In the genomic region with DNA sequence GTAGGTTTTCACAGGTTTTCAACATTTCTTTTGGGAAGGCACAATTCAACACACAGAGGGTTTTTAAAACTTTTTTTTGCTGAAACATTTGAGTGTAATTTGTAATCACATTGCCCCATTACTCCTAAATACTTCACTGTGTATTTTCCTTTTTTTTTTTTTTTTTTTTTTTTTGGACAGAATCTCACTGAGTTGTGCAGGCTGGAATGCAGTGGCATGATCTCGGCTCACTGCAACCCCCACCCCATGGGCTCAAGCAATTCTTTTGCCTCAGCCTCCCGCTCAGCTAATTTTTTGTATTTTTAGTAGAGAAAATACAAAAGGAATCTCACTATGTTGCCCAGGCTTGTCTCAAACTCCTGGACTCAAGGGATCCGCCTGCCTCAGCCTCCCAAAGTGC, we compare ENCODE assay signal across 24 cellular contexts.
"Had no signal": no experiment of that assay in that cellular context is flagged by ENCODE, and none has a peak within 500 bp of the region (broad histone marks: within the 10 kb centered on the region; RNA-seq: fewer than 3 reads in every experiment).

No MANE protein-coding gene starts in this region.

- H3K27me3 ChIP-seq: esophagus muscularis mucosa, left lung, tibial nerve had no signal

- DNase-seq: activated CD4-positive, alpha-beta T cell treated with anti-CD3 and anti-CD28 coated beads for 4 hours; activated CD4-positive, alpha-beta T cell treated with anti-CD3 and anti-CD28 coated beads, Interleukin-2, amount 50 U/mL, for 4 hours; activated CD8-positive, alpha-beta memory T cell treated with anti-CD3 and anti-CD28 coated beads for 24 hours; activated effector memory CD4-positive, alpha-beta T cell treated with Interleukin-2 at 50 U/mL for 16 hours; activated naive CD4-positive, alpha-beta T cell treated with Interleukin-2 at 50 U/mL for 16 hours; central memory CD4-positive, alpha-beta T cell; dermis blood vessel endothelial cell; effector CD4-positive, alpha-beta T cell; left lung; lower lobe of right lung; mesenchymal stem cell; mucosa of descending colon; retina; small intestine; stimulated activated CD4-positive, alpha-beta T cell treated with anti-CD3 and anti-CD28 coated beads, Interleukin-4, amount 100 ng/mL, for 24 hours; T-helper 9 cell had no signal

- H3K9me3 ChIP-seq: esophagus muscularis mucosa, left lung, lower lobe of right lung, mucosa of descending colon, prostate gland, tibial nerve had no signal

- H3K36me3 Mint-ChIP-seq: natural killer cell treated with Interleukin-12 subunit alpha and Interleukin-12 subunit beta and Interleukin-15 and Interleukin-18, amount 100 ng/mL, for 72 hours; stimulated activated effector memory CD8-positive, alpha-beta T cell treated with anti-CD3 and anti-CD28 coated beads, Interleukin-12 subunit alpha, Interleukin-12 subunit beta, amount 100 ng/mL, for 72 hours had no signal

- H3K4me1 ChIP-seq: left lung, prostate gland had no signal

- H3K4me3 ChIP-seq: esophagus muscularis mucosa, left lung, lower lobe of right lung, mucosa of descending colon, prostate gland, tibial nerve had no signal

- H3K27ac Mint-ChIP-seq: activated naive CD8-positive, alpha-beta T cell; natural killer cell treated with Interleukin-12 subunit alpha and Interleukin-12 subunit beta and Interleukin-15 and Interleukin-18, amount 100 ng/mL, for 72 hours; stimulated activated effector memory CD8-positive, alpha-beta T cell treated with anti-CD3 and anti-CD28 coated beads, Interleukin-12 subunit alpha, Interleukin-12 subunit beta, amount 100 ng/mL, for 72 hours had no signal

- H3K36me3 ChIP-seq: esophagus muscularis mucosa, left lung, lower lobe of right lung, prostate gland, tibial nerve had no signal

- H3K4me3 Mint-ChIP-seq: activated naive CD8-positive, alpha-beta T cell; natural killer cell treated with Interleukin-12 subunit alpha and Interleukin-12 subunit beta and Interleukin-15 and Interleukin-18, amount 100 ng/mL, for 72 hours; stimulated activated effector memory CD8-positive, alpha-beta T cell treated with anti-CD3 and anti-CD28 coated beads, Interleukin-12 subunit alpha, Interleukin-12 subunit beta, amount 100 ng/mL, for 72 hours had no signal

- ATAC-seq: left lung; lower lobe of right lung; mucosa of descending colon; natural killer cell treated with Interleukin-12 subunit alpha and Interleukin-12 subunit beta and Interleukin-15 and Interleukin-18, amount 100 ng/mL, for 72 hours; sciatic nerve; stimulated activated effector memory CD8-positive, alpha-beta T cell treated with anti-CD3 and anti-CD28 coated beads, Interleukin-12 subunit alpha, Interleukin-12 subunit beta, amount 100 ng/mL, for 72 hours had no signal

- H3K9me3 Mint-ChIP-seq: natural killer cell treated with Interleukin-12 subunit alpha and Interleukin-12 subunit beta and Interleukin-15 and Interleukin-18, amount 100 ng/mL, for 72 hours; stimulated activated effector memory CD8-positive, alpha-beta T cell treated with anti-CD3 and anti-CD28 coated beads, Interleukin-12 subunit alpha, Interleukin-12 subunit beta, amount 100 ng/mL, for 72 hours had no signal

- H3K27ac ChIP-seq: esophagus muscularis mucosa, left lung, lower lobe of right lung, prostate gland, tibial nerve, VCaP had no signal

- H3K4me1 Mint-ChIP-seq: stimulated activated effector memory CD8-positive, alpha-beta T cell treated with anti-CD3 and anti-CD28 coated beads, Interleukin-12 subunit alpha, Interleukin-12 subunit beta, amount 100 ng/mL, for 72 hours had no signal
